Comparison of ENCODE assay signal across 9 cellular contexts in genomic region chr14:22871962-22872832, GRCh38. TPM values are rescaled to one million over a fixed set of nuclear protein-coding genes. Genes with fewer than 3 reads are reported as not detected.
A peak's percentile ranks its signal among the peaks of the same experiment; 100 is the strongest.
DNase-seq lines count a peak whose midpoint lies in the region; ATAC-seq, FAIRE-seq and TF ChIP-seq lines count a peak whose summit lies in the region.
"Had no signal": no experiment of that assay in that cellular context is flagged by ENCODE, and none has a peak within 500 bp of the region (broad histone marks: within the 10 kb centered on the region; RNA-seq: fewer than 3 reads in every experiment).

No MANE protein-coding gene starts in this region.

- H3K9ac ChIP-seq in keratinocyte (ENCODE audit: control insufficient read depth, extremely low read depth, insufficient read depth, low read length) = peak overlapping the region; percentile 85

- ATAC-seq in HG02840 (IDR thresholded peaks at IDR 0.05; ENCODE audit: low FRiP score, unreplicated experiment) = peak; percentile 30

- no peaks in the 10 kb centered on the region for H4K20me1 ChIP-seq in keratinocyte (ENCODE audit: control insufficient read depth, extremely low read depth, insufficient read depth, low read length)

- peaks cover 25% of the 10 kb centered on the region for H3K79me2 ChIP-seq in keratinocyte (ENCODE audit: control insufficient read depth, insufficient read depth, low read length)

- no peak for FAIRE-seq in keratinocyte (lab: Jason Lieb, UNC)
- FAIRE-seq: A204.1 had no signal

- TF ChIP-seq CTCF in VCaP (conservative IDR thresholded peaks at IDR 0.05) = peak; percentile 96
- peak; percentile 97 for TF ChIP-seq CTCF in cardiac fibroblast (IDR thresholded peaks at IDR 0.05; ENCODE audit: low read depth, low read length)
- TF ChIP-seq CTCF in keratinocyte (optimal IDR thresholded peaks at IDR 0.05 in 1 of 3, IDR thresholded peaks at IDR 0.05 in 1 of 3, conservative IDR thresholded peaks at IDR 0.05 in 1 of 3; ENCODE audit: extremely low read depth in 1 of 3, insufficient read depth in 2 of 3, low read length in 3 of 3) = peak; percentile 82 to 99 (median 91)

- peak overlapping the region; percentile 63 to 87 for H3K4me3 ChIP-seq in cardiac fibroblast (replicated peaks in 1 of 2; ENCODE audit: low read depth in 2 of 2, low read length in 2 of 2)
- peak overlapping the region; percentile 88 to 96 (median 95) for H3K4me3 ChIP-seq in keratinocyte (ENCODE audit: control insufficient read depth in 2 of 3, extremely low read depth in 1 of 3, insufficient read depth in 2 of 3, low read depth in 1 of 3, low read length in 3 of 3)

- peak; percentile 93 for DNase-seq in DMS 273 (lab: John Stamatoyannopoulos, UW; ENCODE audit: unreplicated experiment)
- no peak for DNase-seq in DMS 273 treated with DMSO at 0.1 percent for 48 hours (lab: John Stamatoyannopoulos, UW)
- DNase-seq in NCI-H1930 (lab: John Stamatoyannopoulos, UW) = peak; percentile 65 to 70
- peak; percentile 86 to 87 for DNase-seq in cardiac fibroblast (ENCODE audit: low read depth in 2 of 2)
- no peak for DNase-seq in keratinocyte (ENCODE audit: low read depth, low spot score)
- DNase-seq in stimulated activated CD4-positive, alpha-beta T cell treated with anti-CD3 and anti-CD28 coated beads, Interleukin-12 subunit alpha, Interleukin-12 subunit beta, amount 100 ng/mL, for 48 hours (ENCODE audit: low read depth in 2 of 3, low spot score in 1 of 3) = peak in 2 of 3 donors; percentile 62 to 83

- H2AFZ ChIP-seq in keratinocyte (ENCODE audit: control insufficient read depth, low read length) = peak overlapping the region; percentile 92

- no peaks in the 10 kb centered on the region for H3K9me3 ChIP-seq in keratinocyte (ENCODE audit: control insufficient read depth, low read depth, low read length)

- H3K27me3 ChIP-seq in keratinocyte (ENCODE audit: control insufficient read depth, extremely low read depth, insufficient read depth, low read length) = no peaks in the 10 kb centered on the region

- dilution Hi-C loops in keratinocyte (cut with MboI; ENCODE audit: extremely low pct_ligation_motif_present, low sequenced_read_pairs) = no loop called here

- H3K36me3 ChIP-seq in keratinocyte (ENCODE audit: control insufficient read depth in 2 of 2, extremely low read depth in 1 of 2, insufficient read depth in 2 of 2, low read length in 2 of 2) = peaks cover 28 to 33% of the 10 kb centered on the region in 2 experiments

- peaks cover 20% of the 10 kb centered on the region for H3K4me1 ChIP-seq in keratinocyte (ENCODE audit: control insufficient read depth, extremely low read depth, insufficient read depth, low read length)

- H3K27ac ChIP-seq in VCaP (peak overlapping the region; percentile 95), keratinocyte (ENCODE audit: control insufficient read depth, insufficient read depth, low read length) (peak overlapping the region; percentile 93)

- H3K9me1 ChIP-seq in keratinocyte (ENCODE audit: control insufficient read depth, extremely low read depth, insufficient read depth, low read length) = no peaks in the 10 kb centered on the region

- peak overlapping the region; percentile 99 for H3K4me2 ChIP-seq in keratinocyte (ENCODE audit: control insufficient read depth, extremely low read depth, insufficient read depth, low read depth, low read length)

RNA-seq across cellular contexts. Expression of gene LRP10, which starts 0.7 kb away (rescaled TPM):
- polyA plus RNA-seq in keratinocyte = 36.7 to 79.4 TPM (median 62.5 TPM) in 3 replicates
- polyA plus RNA-seq in keratinocyte (2011; ENCODE audit: low read depth) = 43.9 TPM
- polyA plus RNA-seq in keratinocyte (2011; cell fraction: cytosol; rRNA removed) = 44.1 and 73.2 TPM in 2 replicates
- 131 and 159 TPM in 2 replicates for polyA plus RNA-seq in keratinocyte (2011; cell fraction: nucleus; rRNA removed)
- polyA plus RNA-seq in keratinocyte (2012; ENCODE audit: low replicate concordance) = 95.0 and 106 TPM in 2 replicates
- 110 to 463 TPM (median 142 TPM) in 3 replicates for polyA minus RNA-seq in keratinocyte
- polyA minus RNA-seq in keratinocyte (2011; cell fraction: cytosol; rRNA and poly(A)+ RNA removed) = 143 TPM
- 194 and 209 TPM in 2 replicates for polyA minus RNA-seq in keratinocyte (2011; cell fraction: nucleus; rRNA and poly(A)+ RNA removed)

RNA-seq across cellular contexts. Expression of gene REM2, which starts 10.8 kb away (rescaled TPM):
- polyA plus RNA-seq in keratinocyte = 0.04 to 0.06 TPM (median 0.05 TPM) in 3 replicates
- not detected for polyA plus RNA-seq in keratinocyte (2011; ENCODE audit: low read depth)
- polyA plus RNA-seq in keratinocyte (2011; cell fraction: cytosol; rRNA removed) = 0.06 TPM in 1 of 2 replicates, not detected in the other
- 0.20 and 0.25 TPM in 2 replicates for polyA plus RNA-seq in keratinocyte (2011; cell fraction: nucleus; rRNA removed)
- 0.87 TPM in 1 of 2 replicates, not detected in the other for polyA plus RNA-seq in keratinocyte (2012; ENCODE audit: low replicate concordance)
- not detected in 3 replicates for polyA minus RNA-seq in keratinocyte
- polyA minus RNA-seq in keratinocyte (2011; cell fraction: cytosol; rRNA and poly(A)+ RNA removed) = not detected
- 0.32 TPM in 1 of 2 replicates, not detected in the other for polyA minus RNA-seq in keratinocyte (2011; cell fraction: nucleus; rRNA and poly(A)+ RNA removed)

RNA-seq across cellular contexts. Expression of gene MMP14, which starts 35.8 kb away (rescaled TPM):
- polyA plus RNA-seq in keratinocyte = 185 to 355 TPM (median 246 TPM) in 3 replicates
- 38.1 TPM for polyA plus RNA-seq in keratinocyte (2011; ENCODE audit: low read depth)
- polyA plus RNA-seq in keratinocyte (2011; cell fraction: cytosol; rRNA removed) = 52.3 and 79.2 TPM in 2 replicates
- 794 and 868 TPM in 2 replicates for polyA plus RNA-seq in keratinocyte (2011; cell fraction: nucleus; rRNA removed)
- polyA plus RNA-seq in keratinocyte (2012; ENCODE audit: low replicate concordance) = 99.7 and 290 TPM in 2 replicates
- polyA minus RNA-seq in keratinocyte = 235 to 587 TPM (median 267 TPM) in 3 replicates
- polyA minus RNA-seq in keratinocyte (2011; cell fraction: cytosol; rRNA and poly(A)+ RNA removed) = 209 TPM
- polyA minus RNA-seq in keratinocyte (2011; cell fraction: nucleus; rRNA and poly(A)+ RNA removed) = 532 and 668 TPM in 2 replicates

RNA-seq across cellular contexts. Expression of gene MRPL52, which starts 42.5 kb away (rescaled TPM):
- 56.0 to 104 TPM (median 82.0 TPM) in 3 replicates for polyA plus RNA-seq in keratinocyte
- polyA plus RNA-seq in keratinocyte (2011; ENCODE audit: low read depth) = 181 TPM
- polyA plus RNA-seq in keratinocyte (2011; cell fraction: cytosol; rRNA removed) = 28.8 and 37.2 TPM in 2 replicates
- polyA plus RNA-seq in keratinocyte (2011; cell fraction: nucleus; rRNA removed) = 24.4 and 31.9 TPM in 2 replicates
- 93.4 and 197 TPM in 2 replicates for polyA plus RNA-seq in keratinocyte (2012; ENCODE audit: low replicate concordance)
- 8.2 to 15.9 TPM (median 12.9 TPM) in 3 replicates for polyA minus RNA-seq in keratinocyte
- 78.5 TPM for polyA minus RNA-seq in keratinocyte (2011; cell fraction: cytosol; rRNA and poly(A)+ RNA removed)
- 5.8 and 9.2 TPM in 2 replicates for polyA minus RNA-seq in keratinocyte (2011; cell fraction: nucleus; rRNA and poly(A)+ RNA removed)

RNA-seq across cellular contexts. Expression of gene RBM23, which starts 46.8 kb away (rescaled TPM):
- 36.9 to 73.8 TPM (median 50.8 TPM) in 3 replicates for polyA plus RNA-seq in keratinocyte
- polyA plus RNA-seq in keratinocyte (2011; ENCODE audit: low read depth) = 41.7 TPM
- 43.9 and 47.7 TPM in 2 replicates for polyA plus RNA-seq in keratinocyte (2011; cell fraction: cytosol; rRNA removed)
- polyA plus RNA-seq in keratinocyte (2011; cell fraction: nucleus; rRNA removed) = 58.7 and 68.4 TPM in 2 replicates
- 28.6 and 43.5 TPM in 2 replicates for polyA plus RNA-seq in keratinocyte (2012; ENCODE audit: low replicate concordance)
- 31.6 to 63.5 TPM (median 46.4 TPM) in 3 replicates for polyA minus RNA-seq in keratinocyte
- 35.3 TPM for polyA minus RNA-seq in keratinocyte (2011; cell fraction: cytosol; rRNA and poly(A)+ RNA removed)
- 26.8 and 36.9 TPM in 2 replicates for polyA minus RNA-seq in keratinocyte (2011; cell fraction: nucleus; rRNA and poly(A)+ RNA removed)

Comparison
In these comparisons a context has a peak if more than half of its experiments do, and no peak if none do; other contexts are left out.
1. DNase-seq: peak in DMS 273 (single experiment), NCI-H1930 (2 of 2), cardiac fibroblast (2 of 2) and stimulated activated CD4-positive, alpha-beta T cell treated with anti-CD3 and anti-CD28 coated beads, Interleukin-12 subunit alpha, Interleukin-12 subunit beta, amount 100 ng/mL, for 48 hours (2 of 3); none in DMS 273 treated with DMSO at 0.1 percent for 48 hours (single experiment) and keratinocyte (single experiment).
2. Peak in every context shown above with its lines, with median percentiles within 50 percentile points of each other: CTCF ChIP-seq.